ENCODE assay signal across 1 cellular context in the genomic region with DNA sequence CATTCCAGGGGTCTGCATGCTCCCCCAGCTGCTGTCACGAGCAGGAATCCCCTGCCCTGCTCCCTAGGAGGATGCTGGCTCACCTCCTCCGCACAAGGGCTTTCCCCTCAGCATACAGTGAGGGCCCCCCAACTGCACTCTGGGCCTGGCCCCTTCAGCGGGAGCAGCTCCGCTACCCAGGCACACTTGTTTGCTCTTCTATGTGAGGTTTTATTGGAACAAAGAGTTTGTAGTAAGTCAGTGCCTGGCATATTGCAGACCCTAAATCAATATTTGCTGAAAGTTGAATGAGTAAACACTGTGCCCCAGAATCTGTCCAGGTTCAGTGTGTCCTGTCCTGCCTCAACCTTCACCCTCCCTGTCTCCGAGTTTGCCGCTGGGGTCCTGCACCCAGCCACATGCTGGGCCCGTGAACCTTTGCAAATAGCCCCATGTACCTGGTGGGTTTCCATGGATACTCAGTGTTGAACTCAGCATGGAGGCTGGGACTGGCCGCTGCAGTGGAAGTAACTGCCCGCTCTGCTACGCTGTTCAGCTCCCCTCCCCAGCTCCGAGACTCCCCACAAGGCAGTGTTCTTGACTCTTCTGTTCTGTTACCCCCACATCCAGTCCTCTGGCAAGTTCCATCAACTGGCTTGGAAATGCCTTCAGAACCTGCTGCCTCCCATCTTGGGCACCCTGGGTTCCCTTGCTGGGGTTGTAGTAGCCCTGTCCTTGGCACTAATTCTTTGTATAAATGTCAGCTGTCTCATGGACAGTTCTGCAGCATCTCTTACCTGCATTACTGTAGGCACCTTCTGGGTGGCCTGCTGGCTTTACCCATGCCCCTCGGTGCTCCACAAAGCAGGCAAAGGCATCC.
A peak's percentile ranks its signal among the peaks of the same experiment; 100 is the strongest.
TF ChIP-seq lines count a peak whose summit lies in the region.

No MANE protein-coding gene starts in this region.

TF ChIP-seq in HepG2, 621 proteins besides CTCF, POLR2A, EP300 and RAD21 (continued from another document and continues in another):
- TF ChIP-seq, protein P1, sequence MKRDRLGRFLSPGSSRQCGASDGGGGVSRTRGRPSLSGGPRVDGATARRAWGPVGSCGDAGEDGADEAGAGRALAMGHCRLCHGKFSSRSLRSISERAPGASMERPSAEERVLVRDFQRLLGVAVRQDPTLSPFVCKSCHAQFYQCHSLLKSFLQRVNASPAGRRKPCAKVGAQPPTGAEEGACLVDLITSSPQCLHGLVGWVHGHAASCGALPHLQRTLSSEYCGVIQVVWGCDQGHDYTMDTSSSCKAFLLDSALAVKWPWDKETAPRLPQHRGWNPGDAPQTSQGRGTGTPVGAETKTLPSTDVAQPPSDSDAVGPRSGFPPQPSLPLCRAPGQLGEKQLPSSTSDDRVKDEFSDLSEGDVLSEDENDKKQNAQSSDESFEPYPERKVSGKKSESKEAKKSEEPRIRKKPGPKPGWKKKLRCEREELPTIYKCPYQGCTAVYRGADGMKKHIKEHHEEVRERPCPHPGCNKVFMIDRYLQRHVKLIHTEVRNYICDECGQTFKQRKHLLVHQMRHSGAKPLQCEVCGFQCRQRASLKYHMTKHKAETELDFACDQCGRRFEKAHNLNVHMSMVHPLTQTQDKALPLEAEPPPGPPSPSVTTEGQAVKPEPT (CRISPR knock-in tag; IDR thresholded peaks at IDR 0.05; ENCODE audit: low read depth), result no peak
- TF ChIP-seq NR3C1 (CRISPR knock-in tag; IDR thresholded peaks at IDR 0.05) (no peak), CREM (IDR thresholded peaks at IDR 0.05) (peak; percentile 59), CREM (CRISPR knock-in tag; IDR thresholded peaks at IDR 0.05) (no peak), ZNF720 (CRISPR knock-in tag; IDR thresholded peaks at IDR 0.05) (no peak), TCF12 (IDR thresholded peaks at IDR 0.05) (no peak), TCF12 (CRISPR knock-in tag; IDR thresholded peaks at IDR 0.05) (0 out of 2 replicates have a peak, but pooled peaks have one; percentile 66), ASH2L (IDR thresholded peaks at IDR 0.05; ENCODE audit: insufficient read length, low read depth, low read length) (peak; percentile 48), ZNF879 (CRISPR knock-in tag; IDR thresholded peaks at IDR 0.05) (peak; percentile 82; the same call in 1 of the 2 replicates), ZFY (CRISPR knock-in tag; IDR thresholded peaks at IDR 0.05) (peak; percentile 14; the same call in 1 of the 2 replicates), HNRNPK (IDR thresholded peaks at IDR 0.05; ENCODE audit: low read depth, low read length, poor library complexity, severe bottlenecking) (no peak), ZNF747 (CRISPR knock-in tag; IDR thresholded peaks at IDR 0.05; ENCODE audit: borderline replicate concordance) (peak; percentile 94; the same call in 1 of the 2 replicates), POLR2AphosphoS5 (IDR thresholded peaks at IDR 0.05; ENCODE audit: low read depth, low read length) (no peak), MTA1 (CRISPR knock-in tag; IDR thresholded peaks at IDR 0.05; ENCODE audit: borderline replicate concordance) (peak; percentile 96; the same call in 1 of the 2 replicates), NFKBIZ (CRISPR knock-in tag; IDR thresholded peaks at IDR 0.05) (no peak; the same call in none of the 2 replicates), SRSF9 (IDR thresholded peaks at IDR 0.05; ENCODE audit: borderline replicate concordance, insufficient read depth, low read depth, low read length, poor library complexity, severe bottlenecking) (no peak), ZBTB3 (CRISPR knock-in tag; IDR thresholded peaks at IDR 0.05; ENCODE audit: borderline replicate concordance, low read depth) (no peak), HMGA1 (CRISPR knock-in tag; conservative IDR thresholded peaks at IDR 0.05) (no peak), ZNF563 (CRISPR knock-in tag; IDR thresholded peaks at IDR 0.05) (peak; percentile 54; the same call in 1 of the 2 replicates), ZNF264 (CRISPR knock-in tag; IDR thresholded peaks at IDR 0.05) (peak; percentile 84), YY1 (IDR thresholded peaks at IDR 0.05; ENCODE audit: insufficient read depth, insufficient replicate concordance, low read depth, low read length) (peak; percentile 25), PTBP1 (IDR thresholded peaks at IDR 0.05; ENCODE audit: low read depth, low read length, poor library complexity, severe bottlenecking) (no peak), NR2F6 (IDR thresholded peaks at IDR 0.05) (peak; percentile 61; the same call in 1 of the 2 replicates), NR2F6 (CRISPR knock-in tag; IDR thresholded peaks at IDR 0.05) (peak; percentile 79), ZNF678 (CRISPR knock-in tag; IDR thresholded peaks at IDR 0.05) (no peak), SIX1 (CRISPR knock-in tag; IDR thresholded peaks at IDR 0.05; ENCODE audit: borderline replicate concordance) (peak; percentile 50; the same call in 1 of the 2 replicates), BORCS8-MEF2B (CRISPR knock-in tag; IDR thresholded peaks at IDR 0.05) (peak; percentile 18; the same call in 1 of the 2 replicates), RXRB (CRISPR knock-in tag; IDR thresholded peaks at IDR 0.05; ENCODE audit: borderline replicate concordance) (peak; percentile 95), NFIB (CRISPR knock-in tag; IDR thresholded peaks at IDR 0.05; ENCODE audit: borderline replicate concordance) (no peak), KAT8 (CRISPR knock-in tag; IDR thresholded peaks at IDR 0.05) (peak; percentile 66; the same call in 1 of the 2 replicates), MATR3 (CRISPR knock-in tag; IDR thresholded peaks at IDR 0.05) (no peak), ARNT2 (CRISPR knock-in tag; IDR thresholded peaks at IDR 0.05; ENCODE audit: low read depth) (peak; percentile 62; the same call in 1 of the 2 replicates), ZNF24 (IDR thresholded peaks at IDR 0.05) (no peak), ESRRA (CRISPR knock-in tag; IDR thresholded peaks at IDR 0.05; ENCODE audit: low read depth) (peak; percentile 24; the same call in 1 of the 2 replicates), WIZ (CRISPR knock-in tag; IDR thresholded peaks at IDR 0.05) (0 out of 2 replicates have a peak, but pooled peaks have one; percentile 23), ZBTB8A (CRISPR knock-in tag; IDR thresholded peaks at IDR 0.05; ENCODE audit: borderline replicate concordance, low read depth) (no peak), SRF (IDR thresholded peaks at IDR 0.05; ENCODE audit: low read depth, low read length) (no peak), ZNF12 (CRISPR knock-in tag; IDR thresholded peaks at IDR 0.05) (peak; percentile 58; the same call in 1 of the 2 replicates)
- TF ChIP-seq, protein P2, sequence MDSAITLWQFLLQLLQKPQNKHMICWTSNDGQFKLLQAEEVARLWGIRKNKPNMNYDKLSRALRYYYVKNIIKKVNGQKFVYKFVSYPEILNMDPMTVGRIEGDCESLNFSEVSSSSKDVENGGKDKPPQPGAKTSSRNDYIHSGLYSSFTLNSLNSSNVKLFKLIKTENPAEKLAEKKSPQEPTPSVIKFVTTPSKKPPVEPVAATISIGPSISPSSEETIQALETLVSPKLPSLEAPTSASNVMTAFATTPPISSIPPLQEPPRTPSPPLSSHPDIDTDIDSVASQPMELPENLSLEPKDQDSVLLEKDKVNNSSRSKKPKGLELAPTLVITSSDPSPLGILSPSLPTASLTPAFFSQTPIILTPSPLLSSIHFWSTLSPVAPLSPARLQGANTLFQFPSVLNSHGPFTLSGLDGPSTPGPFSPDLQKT (CRISPR knock-in tag; IDR thresholded peaks at IDR 0.05; ENCODE audit: borderline replicate concordance), result no peak
- TF ChIP-seq, protein P3, sequence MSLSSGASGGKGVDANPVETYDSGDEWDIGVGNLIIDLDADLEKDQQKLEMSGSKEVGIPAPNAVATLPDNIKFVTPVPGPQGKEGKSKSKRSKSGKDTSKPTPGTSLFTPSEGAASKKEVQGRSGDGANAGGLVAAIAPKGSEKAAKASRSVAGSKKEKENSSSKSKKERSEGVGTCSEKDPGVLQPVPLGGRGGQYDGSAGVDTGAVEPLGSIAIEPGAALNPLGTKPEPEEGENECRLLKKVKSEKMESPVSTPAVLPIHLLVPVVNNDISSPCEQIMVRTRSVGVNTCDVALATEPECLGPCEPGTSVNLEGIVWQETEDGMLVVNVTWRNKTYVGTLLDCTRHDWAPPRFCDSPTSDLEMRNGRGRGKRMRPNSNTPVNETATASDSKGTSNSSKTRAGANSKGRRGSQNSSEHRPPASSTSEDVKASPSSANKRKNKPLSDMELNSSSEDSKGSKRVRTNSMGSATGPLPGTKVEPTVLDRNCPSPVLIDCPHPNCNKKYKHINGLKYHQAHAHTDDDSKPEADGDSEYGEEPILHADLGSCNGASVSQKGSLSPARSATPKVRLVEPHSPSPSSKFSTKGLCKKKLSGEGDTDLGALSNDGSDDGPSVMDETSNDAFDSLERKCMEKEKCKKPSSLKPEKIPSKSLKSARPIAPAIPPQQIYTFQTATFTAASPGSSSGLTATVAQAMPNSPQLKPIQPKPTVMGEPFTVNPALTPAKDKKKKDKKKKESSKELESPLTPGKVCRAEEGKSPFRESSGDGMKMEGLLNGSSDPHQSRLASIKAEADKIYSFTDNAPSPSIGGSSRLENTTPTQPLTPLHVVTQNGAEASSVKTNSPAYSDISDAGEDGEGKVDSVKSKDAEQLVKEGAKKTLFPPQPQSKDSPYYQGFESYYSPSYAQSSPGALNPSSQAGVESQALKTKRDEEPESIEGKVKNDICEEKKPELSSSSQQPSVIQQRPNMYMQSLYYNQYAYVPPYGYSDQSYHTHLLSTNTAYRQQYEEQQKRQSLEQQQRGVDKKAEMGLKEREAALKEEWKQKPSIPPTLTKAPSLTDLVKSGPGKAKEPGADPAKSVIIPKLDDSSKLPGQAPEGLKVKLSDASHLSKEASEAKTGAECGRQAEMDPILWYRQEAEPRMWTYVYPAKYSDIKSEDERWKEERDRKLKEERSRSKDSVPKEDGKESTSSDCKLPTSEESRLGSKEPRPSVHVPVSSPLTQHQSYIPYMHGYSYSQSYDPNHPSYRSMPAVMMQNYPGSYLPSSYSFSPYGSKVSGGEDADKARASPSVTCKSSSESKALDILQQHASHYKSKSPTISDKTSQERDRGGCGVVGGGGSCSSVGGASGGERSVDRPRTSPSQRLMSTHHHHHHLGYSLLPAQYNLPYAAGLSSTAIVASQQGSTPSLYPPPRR (CRISPR knock-in tag; IDR thresholded peaks at IDR 0.05; ENCODE audit: borderline replicate concordance), result peak; percentile 90
- TF ChIP-seq, protein P4, sequence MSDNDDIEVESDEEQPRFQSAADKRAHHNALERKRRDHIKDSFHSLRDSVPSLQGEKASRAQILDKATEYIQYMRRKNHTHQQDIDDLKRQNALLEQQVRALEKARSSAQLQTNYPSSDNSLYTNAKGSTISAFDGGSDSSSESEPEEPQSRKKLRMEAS (IDR thresholded peaks at IDR 0.05), result peak; percentile 90
- TF ChIP-seq, protein P5, sequence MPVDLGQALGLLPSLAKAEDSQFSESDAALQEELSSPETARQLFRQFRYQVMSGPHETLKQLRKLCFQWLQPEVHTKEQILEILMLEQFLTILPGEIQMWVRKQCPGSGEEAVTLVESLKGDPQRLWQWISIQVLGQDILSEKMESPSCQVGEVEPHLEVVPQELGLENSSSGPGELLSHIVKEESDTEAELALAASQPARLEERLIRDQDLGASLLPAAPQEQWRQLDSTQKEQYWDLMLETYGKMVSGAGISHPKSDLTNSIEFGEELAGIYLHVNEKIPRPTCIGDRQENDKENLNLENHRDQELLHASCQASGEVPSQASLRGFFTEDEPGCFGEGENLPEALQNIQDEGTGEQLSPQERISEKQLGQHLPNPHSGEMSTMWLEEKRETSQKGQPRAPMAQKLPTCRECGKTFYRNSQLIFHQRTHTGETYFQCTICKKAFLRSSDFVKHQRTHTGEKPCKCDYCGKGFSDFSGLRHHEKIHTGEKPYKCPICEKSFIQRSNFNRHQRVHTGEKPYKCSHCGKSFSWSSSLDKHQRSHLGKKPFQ (CRISPR knock-in tag; IDR thresholded peaks at IDR 0.05; ENCODE audit: insufficient replicate concordance), result no peak
- TF ChIP-seq, protein P6, sequence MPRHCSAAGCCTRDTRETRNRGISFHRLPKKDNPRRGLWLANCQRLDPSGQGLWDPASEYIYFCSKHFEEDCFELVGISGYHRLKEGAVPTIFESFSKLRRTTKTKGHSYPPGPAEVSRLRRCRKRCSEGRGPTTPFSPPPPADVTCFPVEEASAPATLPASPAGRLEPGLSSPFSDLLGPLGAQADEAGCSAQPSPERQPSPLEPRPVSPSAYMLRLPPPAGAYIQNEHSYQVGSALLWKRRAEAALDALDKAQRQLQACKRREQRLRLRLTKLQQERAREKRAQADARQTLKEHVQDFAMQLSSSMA (CRISPR knock-in tag; IDR thresholded peaks at IDR 0.05), result no peak; the same call in 1 of the 2 replicates
- TF ChIP-seq, protein P7, sequence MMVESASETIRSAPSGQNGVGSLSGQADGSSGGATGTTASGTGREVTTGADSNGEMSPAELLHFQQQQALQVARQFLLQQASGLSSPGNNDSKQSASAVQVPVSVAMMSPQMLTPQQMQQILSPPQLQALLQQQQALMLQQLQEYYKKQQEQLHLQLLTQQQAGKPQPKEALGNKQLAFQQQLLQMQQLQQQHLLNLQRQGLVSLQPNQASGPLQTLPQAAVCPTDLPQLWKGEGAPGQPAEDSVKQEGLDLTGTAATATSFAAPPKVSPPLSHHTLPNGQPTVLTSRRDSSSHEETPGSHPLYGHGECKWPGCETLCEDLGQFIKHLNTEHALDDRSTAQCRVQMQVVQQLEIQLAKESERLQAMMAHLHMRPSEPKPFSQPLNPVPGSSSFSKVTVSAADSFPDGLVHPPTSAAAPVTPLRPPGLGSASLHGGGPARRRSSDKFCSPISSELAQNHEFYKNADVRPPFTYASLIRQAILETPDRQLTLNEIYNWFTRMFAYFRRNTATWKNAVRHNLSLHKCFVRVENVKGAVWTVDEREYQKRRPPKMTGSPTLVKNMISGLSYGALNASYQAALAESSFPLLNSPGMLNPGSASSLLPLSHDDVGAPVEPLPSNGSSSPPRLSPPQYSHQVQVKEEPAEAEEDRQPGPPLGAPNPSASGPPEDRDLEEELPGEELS (CRISPR knock-in tag; IDR thresholded peaks at IDR 0.05), result peak; percentile 89; the same call in 1 of the 2 replicates
- TF ChIP-seq, protein P8, sequence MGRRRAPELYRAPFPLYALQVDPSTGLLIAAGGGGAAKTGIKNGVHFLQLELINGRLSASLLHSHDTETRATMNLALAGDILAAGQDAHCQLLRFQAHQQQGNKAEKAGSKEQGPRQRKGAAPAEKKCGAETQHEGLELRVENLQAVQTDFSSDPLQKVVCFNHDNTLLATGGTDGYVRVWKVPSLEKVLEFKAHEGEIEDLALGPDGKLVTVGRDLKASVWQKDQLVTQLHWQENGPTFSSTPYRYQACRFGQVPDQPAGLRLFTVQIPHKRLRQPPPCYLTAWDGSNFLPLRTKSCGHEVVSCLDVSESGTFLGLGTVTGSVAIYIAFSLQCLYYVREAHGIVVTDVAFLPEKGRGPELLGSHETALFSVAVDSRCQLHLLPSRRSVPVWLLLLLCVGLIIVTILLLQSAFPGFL (CRISPR knock-in tag; IDR thresholded peaks at IDR 0.05), result no peak
- TF ChIP-seq, protein P9, sequence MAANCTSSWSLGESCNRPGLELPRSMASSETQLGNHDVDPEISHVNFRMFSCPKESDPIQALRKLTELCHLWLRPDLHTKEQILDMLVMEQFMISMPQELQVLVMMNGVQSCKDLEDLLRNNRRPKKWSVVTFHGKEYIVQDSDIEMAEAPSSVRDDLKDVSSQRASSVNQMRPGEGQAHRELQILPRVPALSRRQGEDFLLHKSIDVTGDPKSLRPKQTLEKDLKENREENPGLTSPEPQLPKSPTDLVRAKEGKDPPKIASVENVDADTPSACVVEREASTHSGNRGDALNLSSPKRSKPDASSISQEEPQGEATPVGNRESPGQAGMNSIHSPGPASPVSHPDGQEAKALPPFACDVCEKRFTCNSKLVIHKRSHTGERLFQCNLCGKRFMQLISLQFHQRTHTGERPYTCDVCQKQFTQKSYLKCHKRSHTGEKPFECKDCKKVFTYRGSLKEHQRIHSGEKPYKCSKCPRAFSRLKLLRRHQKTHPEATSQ (CRISPR knock-in tag; IDR thresholded peaks at IDR 0.05; ENCODE audit: borderline replicate concordance), result no peak
- TF ChIP-seq, protein P10, sequence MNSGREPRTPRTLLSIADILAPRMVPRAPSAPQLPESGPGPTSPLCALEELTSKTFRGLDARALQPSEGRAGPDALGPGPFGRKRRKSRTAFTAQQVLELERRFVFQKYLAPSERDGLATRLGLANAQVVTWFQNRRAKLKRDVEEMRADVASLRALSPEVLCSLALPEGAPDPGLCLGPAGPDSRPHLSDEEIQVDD (CRISPR knock-in tag; IDR thresholded peaks at IDR 0.05; ENCODE audit: borderline replicate concordance), result no peak
